22 cellular contexts compared by ENCODE assay signal in genomic region chr3:10421996-10422395, GRCh38.
A peak's percentile ranks its signal among the peaks of the same experiment; 100 is the strongest.
DNase-seq lines count a peak whose midpoint lies in the region; ATAC-seq and TF ChIP-seq lines count a peak whose summit lies in the region.
"Had no signal": no experiment of that assay in that cellular context is flagged by ENCODE, and none has a peak within 500 bp of the region (broad histone marks: within the 10 kb centered on the region; RNA-seq: fewer than 3 reads in every experiment).

No MANE protein-coding gene starts in this region.

- no peaks in the 10 kb centered on the region for H3K36me3 Mint-ChIP-seq in stimulated activated effector memory CD8-positive, alpha-beta T cell treated with anti-CD3 and anti-CD28 coated beads, Interleukin-12 subunit alpha, Interleukin-12 subunit beta, amount 100 ng/mL, for 72 hours
- no peaks in the 10 kb centered on the region for H3K36me3 Mint-ChIP-seq in CD4-positive, alpha-beta memory T cell
- H3K36me3 Mint-ChIP-seq in mesothelial cell of epicardium: no peaks in the 10 kb centered on the region
- H3K36me3 Mint-ChIP-seq: CD8-positive, alpha-beta memory T cell had no signal

- POLR2A ChIA-PET in HEK293 (lab: Yijun Ruan, JAX): no interaction called here
- POLR2A ChIA-PET in CD4-positive, alpha-beta memory T cell (lab: Charles Lee; ENCODE audit: partially characterized antibody): no interaction called here

- no peaks in the 10 kb centered on the region for H3K9me3 ChIP-seq in HEK293 (ENCODE audit: control insufficient read depth, insufficient read depth, low read depth, low read length)
- H3K9me3 ChIP-seq in CD4-positive, alpha-beta memory T cell (ENCODE audit: control insufficient read depth in 1 of 2, low read length in 2 of 2): no peaks in the 10 kb centered on the region
- H3K9me3 ChIP-seq: MG63 had no signal

- no peaks in the 10 kb centered on the region for H3K27me3 ChIP-seq in CD4-positive, alpha-beta memory T cell (ENCODE audit: insufficient read depth, low read length)
- H3K27me3 ChIP-seq: MG63 had no signal

- no peak overlapping the region for H3K4me3 Mint-ChIP-seq in stimulated activated effector memory CD8-positive, alpha-beta T cell treated with anti-CD3 and anti-CD28 coated beads, Interleukin-12 subunit alpha, Interleukin-12 subunit beta, amount 100 ng/mL, for 72 hours
- no peak overlapping the region for H3K4me3 Mint-ChIP-seq in CD4-positive, alpha-beta memory T cell
- no peak overlapping the region for H3K4me3 Mint-ChIP-seq in mesothelial cell of epicardium
- H3K4me3 Mint-ChIP-seq: CD8-positive, alpha-beta memory T cell; T-helper 17 cell had no signal

- no peak for ATAC-seq in stimulated activated effector memory CD8-positive, alpha-beta T cell treated with anti-CD3 and anti-CD28 coated beads, Interleukin-12 subunit alpha, Interleukin-12 subunit beta, amount 100 ng/mL, for 72 hours
- ATAC-seq in GM18517 (IDR thresholded peaks at IDR 0.05; ENCODE audit: unreplicated experiment): no peak
- ATAC-seq: T-helper 17 cell had no signal

- peak overlapping the region; percentile 37 for H3K27ac Mint-ChIP-seq in stimulated activated effector memory CD8-positive, alpha-beta T cell treated with anti-CD3 and anti-CD28 coated beads, Interleukin-12 subunit alpha, Interleukin-12 subunit beta, amount 100 ng/mL, for 72 hours
- H3K27ac Mint-ChIP-seq in CD4-positive, alpha-beta memory T cell: no peak overlapping the region
- H3K27ac Mint-ChIP-seq in mesothelial cell of epicardium: no peak overlapping the region
- H3K27ac Mint-ChIP-seq: T-helper 17 cell had no signal

- TF ChIP-seq CTCF in HEK293 (tag by site-specific recombination; IDR thresholded peaks at IDR 0.05): no peak
- TF ChIP-seq CTCF in mesothelial cell of epicardium (IDR thresholded peaks at IDR 0.05; ENCODE audit: unreplicated experiment): no peak

- intact Hi-C loops in CD4-positive, alpha-beta memory T cell (cut with micrococcal nuclease): no loop called here

- H3K4me3 ChIP-seq in HEK293 (ENCODE audit: low read depth, low read length): no peak overlapping the region
- no peak overlapping the region for H3K4me3 ChIP-seq in CD4-positive, alpha-beta memory T cell (ENCODE audit: low read length in 2 of 2)
- H3K4me3 ChIP-seq: MG63, SK-N-MC had no signal

- H3K4me1 ChIP-seq in HEK293 (ENCODE audit: control insufficient read depth, insufficient read depth, low read length): no peaks in the 10 kb centered on the region
- H3K4me1 ChIP-seq in CD4-positive, alpha-beta memory T cell (ENCODE audit: insufficient read depth, low read length): peaks cover 14% of the 10 kb centered on the region

- CTCF ChIA-PET in HEK293 (lab: Yijun Ruan, JAX): no interaction called here
- CTCF ChIA-PET in CD4-positive, alpha-beta memory T cell (lab: Charles Lee; ENCODE audit: partially characterized antibody): interaction anchor here (0.5 kb wide), 1 partner anchor 838 kb away, joined by 4 read pairs; no protein-coding TSS in a partner anchor

- H3K9me3 Mint-ChIP-seq in stimulated activated effector memory CD8-positive, alpha-beta T cell treated with anti-CD3 and anti-CD28 coated beads, Interleukin-12 subunit alpha, Interleukin-12 subunit beta, amount 100 ng/mL, for 72 hours: no peaks in the 10 kb centered on the region
- no peaks in the 10 kb centered on the region for H3K9me3 Mint-ChIP-seq in CD4-positive, alpha-beta memory T cell
- H3K9me3 Mint-ChIP-seq in mesothelial cell of epicardium: no peaks in the 10 kb centered on the region
- H3K9me3 Mint-ChIP-seq: CD8-positive, alpha-beta memory T cell had no signal

- DNase-seq in NCI-H82 (lab: John Stamatoyannopoulos, UW) (peak; percentile 13), NCI-H82 treated with DMSO at 0.1 percent for 48 hours (lab: John Stamatoyannopoulos, UW; ENCODE audit: unreplicated experiment) (no peak), NCI-H2171 treated with DMSO at 0.1 percent for 48 hours (lab: John Stamatoyannopoulos, UW) (peak; percentile 83), mesothelial cell of epicardium (ENCODE audit: low spot score in 2 of 2, unreplicated experiment in 2 of 2) (no peak)
- no peak for DNase-seq in stimulated activated effector memory CD8-positive, alpha-beta T cell treated with anti-CD3 and anti-CD28 coated beads, Interleukin-12 subunit alpha, Interleukin-12 subunit beta, amount 100 ng/mL, for 72 hours (ENCODE audit: low spot score in 2 of 2)
- no peak for DNase-seq in CD4-positive, alpha-beta memory T cell
- DNase-seq: C1 segment of cervical spinal cord; Calu3; Kasumi-1; MG63; NCI-H146; NCI-H2081 treated with DMSO at 0.1 percent for 48 hours; NCI-H526 treated with DMSO at 0.1 percent for 48 hours; NK-92 treated with Interleukin-12 subunit alpha and Interleukin-12 subunit beta, amount 100 ng/mL, for 24 hours; SHP77 treated with DMSO at 0.1 percent for 48 hours; SW 1271; T-helper 17 cell had no signal

- no peaks in the 10 kb centered on the region for H3K27me3 Mint-ChIP-seq in CD4-positive, alpha-beta memory T cell
- H3K27me3 Mint-ChIP-seq in mesothelial cell of epicardium (ENCODE audit: low read depth): peaks cover 40% of the 10 kb centered on the region

- H3K27ac ChIP-seq in HEK293 (ENCODE audit: extremely low read depth, low read depth, low read length): no peak overlapping the region
- H3K27ac ChIP-seq in CD4-positive, alpha-beta memory T cell (ENCODE audit: low read depth, low read length): no peak overlapping the region
- H3K27ac ChIP-seq: RWPE1, SK-N-MC had no signal

- no peaks in the 10 kb centered on the region for H3K36me3 ChIP-seq in HEK293 (ENCODE audit: control insufficient read depth in 2 of 2, insufficient read depth in 1 of 2, low read length in 2 of 2)
- H3K36me3 ChIP-seq in CD4-positive, alpha-beta memory T cell (ENCODE audit: insufficient read depth, low read length): no peaks in the 10 kb centered on the region
- H3K36me3 ChIP-seq: MG63 had no signal

- peaks cover 6% of the 10 kb centered on the region for H3K4me1 Mint-ChIP-seq in stimulated activated effector memory CD8-positive, alpha-beta T cell treated with anti-CD3 and anti-CD28 coated beads, Interleukin-12 subunit alpha, Interleukin-12 subunit beta, amount 100 ng/mL, for 72 hours
- H3K4me1 Mint-ChIP-seq in CD4-positive, alpha-beta memory T cell: peaks cover 4 to 10% (median 6%) of the 10 kb centered on the region in 4 donors
- H3K4me1 Mint-ChIP-seq in mesothelial cell of epicardium: no peaks in the 10 kb centered on the region

TF ChIP-seq in HEK293, 187 proteins besides CTCF, POLR2A, EP300 and RAD21:
- no peak for TF ChIP-seq ZNF707 (tag by site-specific recombination; IDR thresholded peaks at IDR 0.05)
- TF ChIP-seq ZNF830 (tag by site-specific recombination; IDR thresholded peaks at IDR 0.05; ENCODE audit: low read depth): no peak
- peak; percentile 42 for TF ChIP-seq GLIS1 (tag by site-specific recombination; IDR thresholded peaks at IDR 0.05)
- TF ChIP-seq ZNF248 (tag by site-specific recombination; IDR thresholded peaks at IDR 0.05): no peak

Comparison
In these comparisons a context has a peak if more than half of its experiments do, and no peak if none do; other contexts are left out.
1. DNase-seq: peak in NCI-H82 (single experiment) and NCI-H2171 treated with DMSO at 0.1 percent for 48 hours (single experiment); none in NCI-H82 treated with DMSO at 0.1 percent for 48 hours (single experiment), stimulated activated effector memory CD8-positive, alpha-beta T cell treated with anti-CD3 and anti-CD28 coated beads, Interleukin-12 subunit alpha, Interleukin-12 subunit beta, amount 100 ng/mL, for 72 hours (0 of 2), CD4-positive, alpha-beta memory T cell (0 of 5) and mesothelial cell of epicardium (0 of 2).